8 cellular contexts compared by ENCODE assay signal in the genomic region with DNA sequence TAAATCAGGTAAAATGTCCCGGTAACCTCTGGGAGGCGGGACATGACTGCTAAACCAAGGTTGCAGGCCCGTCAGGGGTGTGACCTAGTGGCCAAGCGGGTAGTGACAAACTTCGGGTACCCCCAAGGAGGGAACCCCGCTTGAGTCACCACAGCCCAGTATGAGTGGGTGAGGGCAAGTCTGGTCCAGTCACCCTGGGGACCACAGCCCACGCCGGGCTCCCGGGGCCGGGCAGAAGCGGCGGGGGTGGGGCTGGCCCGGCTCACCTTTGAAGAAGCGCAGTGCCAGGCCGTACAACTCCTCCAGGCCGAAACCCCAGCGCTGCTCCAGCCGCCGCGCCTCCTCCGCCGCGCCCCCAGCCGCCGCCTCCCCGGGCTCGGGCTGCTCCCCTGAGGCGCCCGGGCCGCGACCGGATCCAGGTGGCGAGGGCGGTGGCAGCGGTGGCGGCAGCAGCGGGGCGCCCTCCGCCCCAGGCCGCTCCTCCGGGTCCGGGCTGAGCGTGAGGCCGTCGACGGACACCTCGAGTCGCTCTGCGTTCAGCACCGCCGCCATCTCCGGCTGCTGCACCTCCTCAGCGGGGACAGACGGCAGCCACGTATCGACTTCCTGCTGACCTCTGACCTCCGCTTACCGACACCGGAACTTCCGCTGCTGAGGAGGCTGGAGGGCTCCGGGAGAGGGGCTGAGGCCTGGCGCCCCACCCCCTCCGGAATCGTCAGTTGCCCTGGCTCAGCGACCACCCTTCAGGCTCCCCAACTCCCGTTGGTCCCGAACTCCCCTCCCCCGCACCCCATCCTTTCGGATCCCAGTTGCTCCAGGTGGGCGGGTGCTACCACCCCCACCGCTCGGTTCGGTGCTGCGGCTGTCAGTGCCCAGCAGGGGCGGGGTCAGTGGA. TPM values are rescaled to one million over a fixed set of nuclear protein-coding genes. Genes with fewer than 3 reads are reported as not detected.
DNase-seq lines count a peak whose midpoint lies in the region; ATAC-seq and TF ChIP-seq lines count a peak whose summit lies in the region.

A gene (minus strand): TSS at position 618 of the 895 bp plus-strand sequence. CDS start 66 bp downstream, at position 552.

- no peaks in the 10 kb centered on the region for H3K27me3 ChIP-seq in psoas muscle (ENCODE audit: insufficient read depth in 3 of 3, low read length in 2 of 3)

- peak; percentile 34 for DNase-seq in NCI-H187 treated with DMSO at 0.1 percent for 48 hours (lab: John Stamatoyannopoulos, UW)
- peak; percentile 62 to 94 (median 75) for DNase-seq in T-helper 2 cell
- peak; percentile 20 to 92 (median 82) for DNase-seq in amygdala (lab: John Stamatoyannopoulos, UW)
- DNase-seq in left ventricle myocardium superior: peak; percentile 89
- peak; percentile 85 to 93 for DNase-seq in psoas muscle

- TF ChIP-seq CTCF in psoas muscle (IDR thresholded peaks at IDR 0.05): no peak

- no peaks in the 10 kb centered on the region for H3K9me3 ChIP-seq in psoas muscle

- H3K4me3 ChIP-seq in psoas muscle (peak within 1 kb of the TSS; percentile 72), urinary bladder (ENCODE audit: low read depth, low read length) (peak within 1 kb of the TSS; percentile 80)

- peaks cover 39% of the 10 kb centered on the region for H3K4me1 ChIP-seq in psoas muscle
- H3K4me1 ChIP-seq in urinary bladder (ENCODE audit: insufficient read depth): no peaks in the 10 kb centered on the region

- ATAC-seq in GM18502 (IDR thresholded peaks at IDR 0.05; ENCODE audit: poor library complexity, unreplicated experiment): peak; percentile 94
- ATAC-seq in HG02943 (IDR thresholded peaks at IDR 0.05; ENCODE audit: low read depth, unreplicated experiment): peak; percentile 95
- peak; percentile 98 for ATAC-seq in left ventricle myocardium superior
- ATAC-seq in psoas muscle: peak; percentile 95 to 99 (median 97)

- WGBS in psoas muscle, 3 donors: 0 to 1% (median 0%) methylated on average over 38 to 75 of the region's 75 CpGs
- WGBS in urinary bladder: under 1% methylated on average over 75 of the region's 75 CpGs

- intact Hi-C loops in left ventricle myocardium superior (cut with micrococcal nuclease) (loop anchor here (10.0 kb wide), 1 partner anchor 62 kb away; no protein-coding TSS in a partner anchor), psoas muscle (cut with DNase I) (no loop called here)

- peak within 1 kb of the TSS; percentile 90 for H3K27ac ChIP-seq in psoas muscle
- peak within 1 kb of the TSS; percentile 90 for H3K27ac ChIP-seq in urinary bladder (ENCODE audit: low read depth)

- H3K36me3 ChIP-seq in psoas muscle (ENCODE audit: insufficient read depth in 1 of 2, low read depth in 1 of 2): peaks cover 0 to 12% of the 10 kb centered on the region in 2 donors
- H3K36me3 ChIP-seq in urinary bladder (ENCODE audit: insufficient read depth): no peaks in the 10 kb centered on the region

RNA-seq across cellular contexts. Expression of the gene that starts here (rescaled TPM):
- total RNA-seq in left ventricle myocardium superior: 30.1 TPM
- total RNA-seq in psoas muscle: 10 to 100 TPM; 27.5 to 35.0 (median 29.4) TPM
- 10 to 100 TPM; 13.4 to 32.4 (median 21.7) TPM for polyA plus RNA-seq in psoas muscle
- total RNA-seq in urinary bladder: 77.0 TPM
- polyA plus RNA-seq in urinary bladder: 18.9 TPM

Comparison
In these comparisons a context has a peak if more than half of its experiments do, and no peak if none do; other contexts are left out.
1. Peak in every context shown above with its lines: DNase-seq, ATAC-seq, H3K4me3 ChIP-seq and H3K27ac ChIP-seq.
2. DNase-seq: peak in every context shown above with its lines; median percentile 89 in left ventricle myocardium superior; 89 in psoas muscle; 82 in amygdala; 75 in T-helper 2 cell; 34 in NCI-H187 treated with DMSO at 0.1 percent for 48 hours.